ENCODE assay signal across 2 cellular contexts in genomic region chr6:163603395-163603794, GRCh38.
A peak's percentile ranks its signal among the peaks of the same experiment; 100 is the strongest.
TF ChIP-seq lines count a peak whose summit lies in the region.

No MANE protein-coding gene starts in this region.

TF ChIP-seq in HEK293, 187 proteins besides CTCF, POLR2A, EP300 and RAD21 (continued from another document):
- TF ChIP-seq ZNF366 (tag by site-specific recombination; conservative IDR thresholded peaks at IDR 0.05), result 0 out of 2 replicates have a peak, but pooled peaks have one; percentile 20

TF ChIP-seq in WTC11, 78 proteins besides CTCF, POLR2A, EP300 and RAD21 (continued from another document):
- TF ChIP-seq PRDM15 (CRISPR knock-in tag; IDR thresholded peaks at IDR 0.05) (no peak), MYBL2 (CRISPR knock-in tag; IDR thresholded peaks at IDR 0.05) (no peak), AR (CRISPR knock-in tag; IDR thresholded peaks at IDR 0.05) (no peak), ZMAT4 (CRISPR knock-in tag; IDR thresholded peaks at IDR 0.05) (no peak), ZNF263 (CRISPR knock-in tag; IDR thresholded peaks at IDR 0.05; ENCODE audit: low read depth) (no peak), ERG (CRISPR knock-in tag; IDR thresholded peaks at IDR 0.05) (no peak), RELA (CRISPR knock-in tag; IDR thresholded peaks at IDR 0.05; ENCODE audit: borderline replicate concordance) (no peak), CBFB (CRISPR knock-in tag; IDR thresholded peaks at IDR 0.05; ENCODE audit: low read depth) (no peak), TEAD1 (CRISPR knock-in tag; IDR thresholded peaks at IDR 0.05) (no peak)
